ENCODE assay signal across 30 cellular contexts in the genomic region with DNA sequence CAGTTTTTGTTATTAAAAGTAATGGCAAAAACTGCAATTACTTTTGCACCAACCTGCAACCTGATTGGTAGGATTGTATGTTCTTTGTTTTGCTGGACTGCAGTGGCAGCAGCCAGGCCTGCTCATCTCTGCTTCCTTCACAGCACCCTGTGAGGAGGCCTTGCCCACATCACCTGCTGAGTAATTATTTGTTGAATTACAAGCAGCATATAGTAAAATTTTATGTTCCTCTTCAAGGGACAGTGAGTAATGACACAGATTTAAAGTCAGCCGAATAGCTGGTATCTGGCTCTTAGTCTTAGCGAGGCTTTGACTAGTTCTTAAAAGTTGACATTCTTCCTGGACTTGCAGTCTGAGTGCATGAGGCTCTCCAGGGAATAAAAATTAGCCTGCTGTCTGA.
"Had no signal": no experiment of that assay in that cellular context is flagged by ENCODE, and none has a peak within 500 bp of the region (broad histone marks: within the 10 kb centered on the region; RNA-seq: fewer than 3 reads in every experiment).

No MANE protein-coding gene starts in this region.

- ATAC-seq: activated CD8-positive, alpha-beta memory T cell treated with anti-CD3 and anti-CD28 coated beads, Interleukin-2, amount 10 ng/mL, durations not matched to agents 7 days and 5 days; foreskin keratinocyte; heart right ventricle; left lung; lower lobe of right lung; naive thymus-derived CD8-positive, alpha-beta T cell; psoas muscle; stimulated activated effector memory CD8-positive, alpha-beta T cell treated with anti-CD3 and anti-CD28 coated beads, Interleukin-12 subunit alpha, Interleukin-12 subunit beta, amount 100 ng/mL, for 72 hours; stimulated activated naive CD8-positive, alpha-beta T cell treated with anti-CD3 and anti-CD28 coated beads, Interleukin-15, amount 100 ng/mL, for 72 hours had no signal

- H3K79me2 ChIP-seq: parathyroid adenoma had no signal

- H3K9me3 ChIP-seq: breast epithelium, heart right ventricle, left lung, lower lobe of right lung, psoas muscle, sigmoid colon, upper lobe of left lung, vagina had no signal

- H3K4me3 ChIP-seq: breast epithelium, heart right ventricle, left lung, lower lobe of right lung, psoas muscle, sigmoid colon, upper lobe of left lung, vagina had no signal

- H3K27ac ChIP-seq: breast epithelium, foreskin keratinocyte, heart right ventricle, left lung, lower lobe of right lung, parathyroid adenoma, psoas muscle, sigmoid colon, upper lobe of left lung, vagina, WERI-Rb-1 had no signal

- H3K36me3 Mint-ChIP-seq: activated CD8-positive, alpha-beta memory T cell treated with anti-CD3 and anti-CD28 coated beads, Interleukin-2, amount 10 ng/mL, durations not matched to agents 7 days and 5 days; activated naive CD4-positive, alpha-beta T cell treated with anti-CD3 and anti-CD28 coated beads, Interleukin-2, amount 50 U/mL, for 24 hours; naive thymus-derived CD8-positive, alpha-beta T cell; stimulated activated effector memory CD8-positive, alpha-beta T cell treated with anti-CD3 and anti-CD28 coated beads, Interleukin-12 subunit alpha, Interleukin-12 subunit beta, amount 100 ng/mL, for 72 hours had no signal

- H3K36me3 ChIP-seq: breast epithelium, heart right ventricle, left lung, lower lobe of right lung, sigmoid colon, upper lobe of left lung, vagina, WERI-Rb-1 had no signal

- H3K9ac ChIP-seq: parathyroid adenoma had no signal

- H2AFZ ChIP-seq: parathyroid adenoma had no signal

- H3K9me3 Mint-ChIP-seq: activated CD4-positive, alpha-beta memory T cell treated with anti-CD3 and anti-CD28 coated beads, Interleukin-2, amount 10 ng/mL, durations not matched to agents 7 days and 5 days; activated CD4-positive, alpha-beta T cell treated with anti-CD3 and anti-CD28 coated beads, Interleukin-2, amount 10 ng/mL, durations not matched to agents 24 days and 14 days; activated naive CD4-positive, alpha-beta T cell treated with anti-CD3 and anti-CD28 coated beads, Interleukin-2, amount 50 U/mL, for 24 hours; activated T-helper 2 cell treated with anti-CD3 and anti-CD28 coated beads, Interferon-gamma antibody, Interleukin-2, Interleukin-4, amounts not matched to agents 10 μg/mL and 5 μg/mL and 100 μg/mL, durations not matched to agents 14 hours and 24 hours and 36 hours; naive thymus-derived CD8-positive, alpha-beta T cell; neural crest cell; stimulated activated effector memory CD8-positive, alpha-beta T cell treated with anti-CD3 and anti-CD28 coated beads, Interleukin-12 subunit alpha, Interleukin-12 subunit beta, amount 100 ng/mL, for 72 hours; stimulated activated naive CD8-positive, alpha-beta T cell treated with anti-CD3 and anti-CD28 coated beads, Interleukin-15, amount 100 ng/mL, for 72 hours had no signal

- H3K4me3 Mint-ChIP-seq: activated CD4-positive, alpha-beta memory T cell treated with anti-CD3 and anti-CD28 coated beads, Interleukin-2, amount 10 ng/mL, durations not matched to agents 7 days and 5 days; activated CD4-positive, alpha-beta T cell treated with anti-CD3 and anti-CD28 coated beads, Interleukin-2, amount 10 ng/mL, durations not matched to agents 24 days and 14 days; activated CD8-positive, alpha-beta memory T cell treated with anti-CD3 and anti-CD28 coated beads, Interleukin-2, amount 10 ng/mL, durations not matched to agents 7 days and 5 days; activated naive CD4-positive, alpha-beta T cell treated with anti-CD3 and anti-CD28 coated beads, Interleukin-2, amount 50 U/mL, for 24 hours; naive thymus-derived CD8-positive, alpha-beta T cell; neural crest cell; stimulated activated effector memory CD8-positive, alpha-beta T cell treated with anti-CD3 and anti-CD28 coated beads, Interleukin-12 subunit alpha, Interleukin-12 subunit beta, amount 100 ng/mL, for 72 hours; stimulated activated naive CD8-positive, alpha-beta T cell treated with anti-CD3 and anti-CD28 coated beads, Interleukin-15, amount 100 ng/mL, for 72 hours had no signal

- H3K4me1 ChIP-seq: breast epithelium, heart right ventricle, left lung, lower lobe of right lung, parathyroid adenoma, psoas muscle, upper lobe of left lung had no signal

- H3K27me3 ChIP-seq: breast epithelium, foreskin keratinocyte, heart right ventricle, left lung, sigmoid colon, upper lobe of left lung, vagina had no signal

- H3K27me3 Mint-ChIP-seq: activated CD4-positive, alpha-beta memory T cell treated with anti-CD3 and anti-CD28 coated beads, Interleukin-2, amount 10 ng/mL, durations not matched to agents 7 days and 5 days; activated CD8-positive, alpha-beta memory T cell treated with anti-CD3 and anti-CD28 coated beads, Interleukin-2, amount 10 ng/mL, durations not matched to agents 7 days and 5 days; activated naive CD4-positive, alpha-beta T cell treated with anti-CD3 and anti-CD28 coated beads, Interleukin-2, amount 50 U/mL, for 24 hours had no signal

- H3K27ac Mint-ChIP-seq: activated CD4-positive, alpha-beta memory T cell treated with anti-CD3 and anti-CD28 coated beads, Interleukin-2, amount 10 ng/mL, durations not matched to agents 7 days and 5 days; activated CD4-positive, alpha-beta T cell treated with anti-CD3 and anti-CD28 coated beads, Interleukin-2, amount 10 ng/mL, durations not matched to agents 24 days and 14 days; activated CD8-positive, alpha-beta memory T cell treated with anti-CD3 and anti-CD28 coated beads, Interleukin-2, amount 10 ng/mL, durations not matched to agents 7 days and 5 days; activated naive CD4-positive, alpha-beta T cell treated with anti-CD3 and anti-CD28 coated beads, Interleukin-2, amount 50 U/mL, for 24 hours; activated T-helper 2 cell treated with anti-CD3 and anti-CD28 coated beads, Interferon-gamma antibody, Interleukin-2, Interleukin-4, amounts not matched to agents 10 μg/mL and 5 μg/mL and 100 μg/mL, durations not matched to agents 14 hours and 24 hours and 36 hours; naive thymus-derived CD8-positive, alpha-beta T cell; stimulated activated effector memory CD8-positive, alpha-beta T cell treated with anti-CD3 and anti-CD28 coated beads, Interleukin-12 subunit alpha, Interleukin-12 subunit beta, amount 100 ng/mL, for 72 hours; stimulated activated naive CD8-positive, alpha-beta T cell treated with anti-CD3 and anti-CD28 coated beads, Interleukin-15, amount 100 ng/mL, for 72 hours had no signal

- H3K4me1 Mint-ChIP-seq: activated CD4-positive, alpha-beta memory T cell treated with anti-CD3 and anti-CD28 coated beads, Interleukin-2, amount 10 ng/mL, durations not matched to agents 7 days and 5 days; activated CD4-positive, alpha-beta T cell treated with anti-CD3 and anti-CD28 coated beads, Interleukin-2, amount 10 ng/mL, durations not matched to agents 24 days and 14 days; activated CD8-positive, alpha-beta memory T cell treated with anti-CD3 and anti-CD28 coated beads, Interleukin-2, amount 10 ng/mL, durations not matched to agents 7 days and 5 days; activated naive CD4-positive, alpha-beta T cell treated with anti-CD3 and anti-CD28 coated beads, Interleukin-2, amount 50 U/mL, for 24 hours; naive thymus-derived CD8-positive, alpha-beta T cell; neural crest cell; stimulated activated effector memory CD8-positive, alpha-beta T cell treated with anti-CD3 and anti-CD28 coated beads, Interleukin-12 subunit alpha, Interleukin-12 subunit beta, amount 100 ng/mL, for 72 hours; stimulated activated naive CD8-positive, alpha-beta T cell treated with anti-CD3 and anti-CD28 coated beads, Interleukin-15, amount 100 ng/mL, for 72 hours had no signal

- DNase-seq: activated CD4-positive, alpha-beta memory T cell treated with anti-CD3 and anti-CD28 coated beads, Interleukin-2, amount 10 ng/mL, durations not matched to agents 7 days and 5 days; activated CD4-positive, alpha-beta T cell treated with anti-CD3 and anti-CD28 coated beads, Interleukin-2, amount 10 ng/mL, durations not matched to agents 24 days and 14 days; activated CD4-positive, CD25-positive, alpha-beta regulatory T cell treated with anti-CD3 and anti-CD28 coated beads, Interleukin-2, amount 50 U/mL, for 72 hours; activated CD8-positive, alpha-beta memory T cell treated with anti-CD3 and anti-CD28 coated beads, Interleukin-2, amount 10 ng/mL, durations not matched to agents 7 days and 5 days; activated T-cell treated with anti-CD3 and anti-CD28 coated beads, Interleukin-2, amount 50 U/mL, for 48 hours; central memory CD4-positive, alpha-beta T cell; foreskin keratinocyte; heart right ventricle; kidney glomerular epithelial cell; left lung; lower lobe of right lung; mesenchymal stem cell; naive thymus-derived CD8-positive, alpha-beta T cell; occipital lobe; psoas muscle; sigmoid colon; small intestine; stimulated activated CD4-positive, alpha-beta T cell treated with anti-CD3 and anti-CD28 coated beads, Interleukin-4, amount 100 ng/mL, for 24 hours; stimulated activated naive CD8-positive, alpha-beta T cell treated with anti-CD3 and anti-CD28 coated beads, Interleukin-15, amount 100 ng/mL, for 72 hours; substantia nigra; T1000; upper lobe of left lung; WERI-Rb-1 had no signal
